Comparison of ENCODE assay signal across 28 cellular contexts in genomic region chr1:231376101-231376500, GRCh38. TPM values are rescaled to one million over a fixed set of nuclear protein-coding genes. Genes with fewer than 3 reads are reported as not detected.
DNase-seq lines count a peak whose midpoint lies in the region; ATAC-seq and TF ChIP-seq lines count a peak whose summit lies in the region.
"Had no signal": no experiment of that assay in that cellular context is flagged by ENCODE, and none has a peak within 500 bp of the region (broad histone marks: within the 10 kb centered on the region; RNA-seq: fewer than 3 reads in every experiment).

No MANE protein-coding gene starts in this region.

- CTCF ChIA-PET in PC-3 (lab: Charles Lee), result no interaction called here

- H3F3A ChIP-seq in PC-3 (ENCODE audit: low read length, unreplicated experiment), result no peaks in the 10 kb centered on the region

- no peaks in the 10 kb centered on the region for H3K9me3 Mint-ChIP-seq in central memory CD8-positive, alpha-beta T cell
- H3K9me3 Mint-ChIP-seq: activated B cell treated with CpG ODN at 0.5 μM for 24 hours; activated T-cell treated with anti-CD3 and anti-CD28 coated beads, Interleukin-2, amount 50 U/mL, for 72 hours; GM23338; naive thymus-derived CD8-positive, alpha-beta T cell; T-cell had no signal

- H3K27ac ChIP-seq in PC-3 (ENCODE audit: low read length) (no peak overlapping the region), psoas muscle (peak overlapping the region; percentile 64)
- H3K27ac ChIP-seq: BLaER1, gastroesophageal sphincter, hepatocyte, SJSA1, tibial nerve had no signal

- H3K9me2 ChIP-seq in PC-3 (replicated peaks; ENCODE audit: low read length), result no peaks in the 10 kb centered on the region

- H2AFZ ChIP-seq in PC-3 (ENCODE audit: low read length), result no peak overlapping the region
- H2AFZ ChIP-seq: GM23338, hepatocyte had no signal

- peaks cover 2% of the 10 kb centered on the region for H3K36me3 Mint-ChIP-seq in central memory CD8-positive, alpha-beta T cell (ENCODE audit: insufficient read depth)

- H3K27ac Mint-ChIP-seq in central memory CD8-positive, alpha-beta T cell (ENCODE audit: low read depth), result peak overlapping the region; percentile 64
- H3K27ac Mint-ChIP-seq: activated B cell treated with CpG ODN at 0.5 μM for 24 hours; activated T-cell treated with anti-CD3 and anti-CD28 coated beads, Interleukin-2, amount 50 U/mL, for 72 hours; GM23338 had no signal

- BruUV-seq in PC-3 (replicated peaks; lab: Mats Ljungman, UMichigan), result no TSS peak

- ATAC-seq in PC-3 (peak; percentile 29; the same call in 1 of the 2 replicates), psoas muscle (peak; percentile 45 to 76 (median 68)), GM21447 (IDR thresholded peaks at IDR 0.05; ENCODE audit: unreplicated experiment) (no peak)
- no peak for ATAC-seq in central memory CD8-positive, alpha-beta T cell (replicated peaks; ENCODE audit: extremely low read depth, poor library complexity, severe bottlenecking)
- ATAC-seq: gastroesophageal sphincter had no signal

- H3K4me3 ChIP-seq in PC-3 (ENCODE audit: low read length), result no peak overlapping the region
- no peak overlapping the region for H3K4me3 ChIP-seq in psoas muscle
- H3K4me3 ChIP-seq: BLaER1, gastroesophageal sphincter, GM23338, hepatocyte, lung, SJSA1, tibial nerve had no signal

- H3K4me1 ChIP-seq in PC-3 (ENCODE audit: insufficient read depth, low read length), result no peaks in the 10 kb centered on the region; the same call in 1 of the 2 replicates
- H3K4me1 ChIP-seq in psoas muscle, result peaks cover 54% of the 10 kb centered on the region

- in situ Hi-C loops in GM13977 (cut with MboI; ENCODE audit: low pct_unique_long_range_greater_than_20kb, low sequenced_read_pairs, unreplicated experiment), result no loop called here

- TF ChIP-seq CTCF in PC-3 (conservative IDR thresholded peaks at IDR 0.05; ENCODE audit: low read depth, low read length), result no peak
- no peak for TF ChIP-seq CTCF in psoas muscle (IDR thresholded peaks at IDR 0.05)
- TF ChIP-seq CTCF in GM13977 (IDR thresholded peaks at IDR 0.05; ENCODE audit: extremely low read depth, insufficient read depth, missing control alignments), result no peak

- no peak overlapping the region for H3K4me3 Mint-ChIP-seq in central memory CD8-positive, alpha-beta T cell
- H3K4me3 Mint-ChIP-seq: activated B cell treated with CpG ODN at 0.5 μM for 24 hours, GM23338, T-cell had no signal

- no peaks in the 10 kb centered on the region for H3K27me3 Mint-ChIP-seq in central memory CD8-positive, alpha-beta T cell
- H3K27me3 Mint-ChIP-seq: activated B cell treated with CpG ODN at 0.5 μM for 24 hours; naive thymus-derived CD8-positive, alpha-beta T cell; progenitor cell of endocrine pancreas; T-cell had no signal

- peaks cover 37% of the 10 kb centered on the region for H3K4me1 Mint-ChIP-seq in central memory CD8-positive, alpha-beta T cell

- H3K36me3 ChIP-seq in PC-3 (ENCODE audit: low read depth, low read length) (no peaks in the 10 kb centered on the region), psoas muscle (ENCODE audit: insufficient read depth in 1 of 2, low read depth in 1 of 2) (peaks cover 0 to 19% of the 10 kb centered on the region in 2 donors)
- H3K36me3 ChIP-seq: gastroesophageal sphincter, SJSA1 had no signal

- H3K9me3 ChIP-seq in PC-3 (ENCODE audit: low read length) (no peaks in the 10 kb centered on the region), psoas muscle (no peaks in the 10 kb centered on the region)
- H3K9me3 ChIP-seq: BLaER1, gastroesophageal sphincter, SJSA1, tibial nerve had no signal

- H3K4me2 ChIP-seq in PC-3 (ENCODE audit: low read length), result no peak overlapping the region
- H3K4me2 ChIP-seq: BLaER1, GM23338, hepatocyte had no signal

- peaks cover 62% of the 10 kb centered on the region for H3K79me2 ChIP-seq in PC-3 (ENCODE audit: low read length)

- intact Hi-C loops in PC-3 (cut with micrococcal nuclease), result no loop called here
- intact Hi-C loops in psoas muscle (cut with DNase I), result loop anchor here in 1 of 2 donors (5.0 kb wide), 1 partner anchor 41 kb away; no protein-coding TSS in a partner anchor

- no peak overlapping the region for H3K9ac ChIP-seq in PC-3 (ENCODE audit: low read length)
- H3K9ac ChIP-seq: BLaER1 had no signal

- POLR2A ChIA-PET in PC-3 (lab: Charles Lee; ENCODE audit: unreplicated experiment), result no interaction called here

- H4K20me1 ChIP-seq in PC-3 (ENCODE audit: low read length), result peaks cover 10% of the 10 kb centered on the region; the same call in 1 of the 2 replicates

- H3K27me3 ChIP-seq in PC-3 (ENCODE audit: low read length) (no peaks in the 10 kb centered on the region), psoas muscle (ENCODE audit: insufficient read depth in 3 of 3, low read length in 2 of 3) (no peaks in the 10 kb centered on the region)
- H3K27me3 ChIP-seq: BLaER1, gastroesophageal sphincter, hepatocyte, SJSA1, tibial nerve had no signal

- 57 to 68% (median 60%) methylated on average over 4 of the region's 4 CpGs for WGBS in psoas muscle, 3 donors

- DNase-seq in EL (peak; percentile 42), PC-3 (peak; percentile 26), psoas muscle (no peak), GM13977 (ENCODE audit: low spot score) (no peak), NCI-H1436 treated with DMSO at 0.1 percent for 48 hours (lab: John Stamatoyannopoulos, UW) (no peak), glomerular visceral epithelial cell (ENCODE audit: extremely low spot score) (no peak)
- no peak for DNase-seq in central memory CD8-positive, alpha-beta T cell (ENCODE audit: low spot score in 2 of 2)
- DNase-seq: activated B cell treated with CpG ODN at 0.5 μM for 24 hours; DMS79; MV-4-11; naive thymus-derived CD8-positive, alpha-beta T cell; NCI-H2107; NCI-H446; NCI-H774; nucleus accumbens; RPMI8226; stimulated activated CD4-positive, alpha-beta T cell treated with anti-CD3 and anti-CD28 coated beads, Interleukin-4, amount 100 ng/mL, for 4 hours; T-cell had no signal

RNA-seq across cellular contexts. Expression of gene SPRTN, which starts 38.0 kb away (rescaled TPM):
- total RNA-seq in PC-3 (2014; rRNA removed), result 17.1 and 27.8 TPM in 2 replicates
- total RNA-seq in psoas muscle, result 1 to 10 TPM; 7.0 to 9.8 (median 9.2) TPM
- polyA plus RNA-seq in psoas muscle, result 10 to 100 TPM in 1 of 3 donors, 1 to 10 TPM in 2; 4.3 to 14.8 (median 6.2) TPM

RNA-seq across cellular contexts. Expression of gene EXOC8, which starts 38.4 kb away (rescaled TPM):
- 14.0 and 14.9 TPM in 2 replicates for total RNA-seq in PC-3 (2014; rRNA removed)
- total RNA-seq in psoas muscle, result 10 to 100 TPM; 13.7 to 39.9 (median 23.5) TPM
- 10 to 100 TPM in 2 of 3 donors, 1 to 10 TPM in 1; 5.2 to 25.4 (median 12.6) TPM for polyA plus RNA-seq in psoas muscle

RNA-seq across cellular contexts. Expression of gene EGLN1, which starts 46.0 kb away (rescaled TPM):
- total RNA-seq in PC-3 (2014; rRNA removed) (37.0 and 44.9 TPM in 2 replicates), psoas muscle (100 to 1,000 TPM; 158 to 532 (median 327) TPM)
- polyA plus RNA-seq in psoas muscle, result 100 to 1,000 TPM in 2 of 3 donors, 10 to 100 TPM in 1; 52.4 to 596 (median 201) TPM

Comparison
In these comparisons a context has a peak if more than half of its experiments do, and no peak if none do; other contexts are left out.
1. DNase-seq: peak in EL (single experiment) and PC-3 (single experiment); none in central memory CD8-positive, alpha-beta T cell (0 of 2), psoas muscle (0 of 2), GM13977 (single experiment), NCI-H1436 treated with DMSO at 0.1 percent for 48 hours (single experiment) and glomerular visceral epithelial cell (single experiment).
2. ATAC-seq: peak in PC-3 (single experiment) and psoas muscle (4 of 4); none in central memory CD8-positive, alpha-beta T cell (single experiment) and GM21447 (single experiment).